ENCODE assay signal across 23 cellular contexts in the genomic region with DNA sequence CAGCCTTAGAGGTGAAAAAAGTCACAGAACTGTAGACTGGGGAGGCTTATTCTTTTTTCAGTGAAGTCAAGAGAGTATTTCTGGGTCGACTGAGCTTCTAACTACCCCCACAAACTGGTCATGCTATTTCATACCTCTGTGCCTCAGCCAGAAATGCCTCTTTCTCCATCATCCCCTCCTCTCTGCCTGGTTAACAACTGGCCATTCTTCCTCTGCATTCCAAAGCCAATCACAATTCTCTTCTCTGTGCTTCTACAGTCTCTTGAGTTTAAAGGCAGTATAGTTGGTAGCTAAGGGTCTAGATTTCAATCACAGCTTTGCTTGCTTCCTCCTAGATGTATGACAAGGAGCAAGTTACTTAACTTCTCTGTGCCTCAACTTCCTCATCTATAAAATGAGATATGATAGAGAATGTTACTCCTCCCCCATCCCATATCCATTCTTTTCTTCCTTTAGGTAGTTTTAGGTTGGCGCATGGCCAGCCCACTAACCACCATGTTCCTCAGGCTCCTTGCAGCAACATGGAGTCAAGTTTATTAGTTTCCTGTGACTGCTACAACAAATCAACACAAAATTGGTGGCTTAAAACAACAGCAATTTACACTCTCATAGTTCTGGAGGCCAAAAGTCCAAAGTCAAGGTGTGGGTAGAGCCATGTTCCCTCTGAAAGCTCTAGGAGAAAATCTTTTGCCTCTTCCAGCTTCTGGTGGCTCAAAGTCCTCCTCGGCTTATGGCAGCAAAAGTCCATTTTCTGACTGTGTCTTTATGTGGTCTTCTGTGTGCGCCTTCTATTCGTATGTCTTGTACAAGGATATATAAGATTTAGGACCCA.
DNase-seq lines count a peak whose midpoint lies in the region; ATAC-seq lines count a peak whose summit lies in the region.
"Had no signal": no experiment of that assay in that cellular context is flagged by ENCODE, and none has a peak within 500 bp of the region (broad histone marks: within the 10 kb centered on the region; RNA-seq: fewer than 3 reads in every experiment).

No MANE protein-coding gene starts in this region.

- H3K4me1 Mint-ChIP-seq in dendritic cell treated with granulocyte-macrophage colony-stimulating factor and Interleukin-4, amounts not matched to agents 40 ng/mL and 50 ng/mL, for 4 days (ENCODE audit: low read depth), result peaks cover 48% of the 10 kb centered on the region
- H3K4me1 Mint-ChIP-seq in naive B cell, result peaks cover 26 to 37% (median 29%) of the 10 kb centered on the region in 3 donors

- H3K36me3 Mint-ChIP-seq in dendritic cell treated with granulocyte-macrophage colony-stimulating factor and Interleukin-4, amounts not matched to agents 40 ng/mL and 50 ng/mL, for 4 days (ENCODE audit: low read depth), result peaks cover 65% of the 10 kb centered on the region
- H3K36me3 Mint-ChIP-seq in naive B cell, result peaks cover 8 to 22% of the 10 kb centered on the region in 2 donors
- H3K36me3 Mint-ChIP-seq: natural killer cell had no signal

- intact Hi-C loops in dendritic cell treated with granulocyte-macrophage colony-stimulating factor and Interleukin-4, amounts not matched to agents 40 ng/mL and 50 ng/mL, for 4 days (cut with micrococcal nuclease), result no loop called here

- H3K4me3 Mint-ChIP-seq in dendritic cell treated with granulocyte-macrophage colony-stimulating factor and Interleukin-4, amounts not matched to agents 40 ng/mL and 50 ng/mL, for 4 days, result no peak overlapping the region
- peak overlapping the region in 1 of 8 donors; percentile 13 for H3K4me3 Mint-ChIP-seq in naive B cell
- H3K4me3 Mint-ChIP-seq: activated B cell treated with CpG ODN at 0.5 μM for 24 hours; activated naive CD8-positive, alpha-beta T cell treated with anti-CD3 and anti-CD28 coated beads for 36 hours; CD4-positive, alpha-beta memory T cell; central memory CD8-positive, alpha-beta T cell; H9; natural killer cell; stimulated activated naive B cell treated with anti-CD40 and anti-IgM and Interleukin-4, amounts not matched to agents 10 μg/mL and 1 μg/mL and 100 μg/mL, for 72 hours had no signal

- peak overlapping the region; percentile 70 for H3K27ac Mint-ChIP-seq in dendritic cell treated with granulocyte-macrophage colony-stimulating factor and Interleukin-4, amounts not matched to agents 40 ng/mL and 50 ng/mL, for 4 days
- H3K27ac Mint-ChIP-seq in naive B cell, result peak overlapping the region in 4 of 6 donors; percentile 24 to 86 (median 62)
- H3K27ac Mint-ChIP-seq: activated B cell treated with CpG ODN at 0.5 μM for 24 hours; activated naive CD8-positive, alpha-beta T cell treated with anti-CD3 and anti-CD28 coated beads for 36 hours; H9; natural killer cell; stimulated activated naive B cell treated with anti-CD40 and anti-IgM and Interleukin-4, amounts not matched to agents 10 μg/mL and 1 μg/mL and 100 μg/mL, for 72 hours had no signal

- peaks cover 2% of the 10 kb centered on the region for H3K27me3 Mint-ChIP-seq in dendritic cell treated with granulocyte-macrophage colony-stimulating factor and Interleukin-4, amounts not matched to agents 40 ng/mL and 50 ng/mL, for 4 days
- H3K27me3 Mint-ChIP-seq in naive B cell, result no peaks in the 10 kb centered on the region
- H3K27me3 Mint-ChIP-seq: activated B cell treated with CpG ODN at 0.5 μM for 24 hours; activated naive CD8-positive, alpha-beta T cell treated with anti-CD3 and anti-CD28 coated beads for 36 hours; CD4-positive, alpha-beta memory T cell; central memory CD8-positive, alpha-beta T cell; stimulated activated naive B cell treated with anti-CD40 and anti-IgM and Interleukin-4, amounts not matched to agents 10 μg/mL and 1 μg/mL and 100 μg/mL, for 72 hours had no signal

- no peaks in the 10 kb centered on the region for H3K9me3 Mint-ChIP-seq in dendritic cell treated with granulocyte-macrophage colony-stimulating factor and Interleukin-4, amounts not matched to agents 40 ng/mL and 50 ng/mL, for 4 days
- H3K9me3 Mint-ChIP-seq in naive B cell, result peaks cover 0 to 2% (median 0%) of the 10 kb centered on the region in 7 donors
- H3K9me3 Mint-ChIP-seq: central memory CD8-positive, alpha-beta T cell; H9; natural killer cell had no signal

- DNase-seq in CD1c-positive myeloid dendritic cell (ENCODE audit: extremely low spot score), result peak; percentile 58
- no peak for DNase-seq in naive B cell
- no peak for DNase-seq in NCI-H1417 treated with DMSO at 0.1 percent for 48 hours (lab: John Stamatoyannopoulos, UW)
- DNase-seq in NCI-H2171 treated with DMSO at 0.1 percent for 48 hours (lab: John Stamatoyannopoulos, UW), result no peak
- DNase-seq: activated B cell treated with CpG ODN at 0.5 μM for 24 hours; activated CD4-positive, alpha-beta T cell treated with anti-CD3 and anti-CD28 coated beads, Interleukin-2, amount 50 U/mL, for 48 hours; activated CD8-positive, alpha-beta memory T cell treated with anti-CD3 and anti-CD28 coated beads, Interleukin-2, amount 50 U/mL, for 48 hours; activated naive CD8-positive, alpha-beta T cell treated with anti-CD3 and anti-CD28 coated beads for 36 hours; CD4-positive, alpha-beta memory T cell; dorsolateral prefrontal cortex; GDM1; H9; natural killer cell; NCI-H1694 treated with DMSO at 0.1 percent for 48 hours; NCI-H2227 treated with DMSO at 0.1 percent for 48 hours; NCI-H748 treated with DMSO at 0.1 percent for 48 hours; stimulated activated naive B cell treated with anti-CD40 and anti-IgM and Interleukin-4, amounts not matched to agents 10 μg/mL and 1 μg/mL and 100 μg/mL, for 72 hours; T1000; testis had no signal

- peak; percentile 38 for ATAC-seq in HG02885 (IDR thresholded peaks at IDR 0.05; ENCODE audit: poor library complexity, unreplicated experiment)
- no peak for ATAC-seq in naive B cell (ENCODE audit: low read depth in 2 of 2)
- no peak for ATAC-seq in GM21381 (IDR thresholded peaks at IDR 0.05; ENCODE audit: unreplicated experiment)
- ATAC-seq: natural killer cell had no signal
